Comparison of ENCODE assay signal across 10 cellular contexts in the genomic region with DNA sequence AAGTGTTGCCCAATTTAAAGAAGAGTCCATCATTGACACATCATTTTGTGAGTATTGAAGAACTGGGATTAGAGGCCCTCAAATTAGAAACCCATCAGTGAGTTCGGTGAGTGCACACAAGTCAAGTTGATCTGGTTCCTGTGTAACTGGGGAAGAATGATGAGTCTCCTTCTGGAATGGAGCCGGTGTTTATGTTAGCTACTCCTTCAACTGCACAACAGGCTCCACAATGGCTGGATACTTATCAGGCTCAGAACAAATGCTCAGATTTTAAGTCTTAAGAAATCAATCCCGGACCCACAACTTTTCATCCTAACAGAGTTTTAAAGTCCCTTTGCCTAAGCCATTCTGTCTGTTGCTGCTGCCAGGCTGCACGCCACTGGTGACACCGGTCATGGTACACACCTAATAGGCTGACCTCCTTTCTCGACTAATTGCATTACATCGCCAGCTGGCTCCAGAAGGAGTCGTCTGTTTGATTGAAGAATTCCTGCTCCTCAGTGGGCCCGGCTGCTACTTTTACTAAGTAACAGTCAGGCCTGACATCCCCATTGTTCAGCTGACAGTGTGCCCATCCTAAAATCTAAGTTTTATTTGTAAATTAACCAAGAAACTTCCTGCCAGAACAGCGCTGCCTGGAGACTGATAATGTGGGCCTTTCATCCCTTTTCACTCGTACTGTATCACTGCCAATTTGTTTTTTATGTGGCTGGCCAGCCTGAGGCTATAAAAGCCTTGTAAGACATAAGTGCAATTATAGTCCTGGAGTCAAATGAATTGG.
DNase-seq lines count a peak whose midpoint lies in the region; ATAC-seq and TF ChIP-seq lines count a peak whose summit lies in the region.
"Had no signal": no experiment of that assay in that cellular context is flagged by ENCODE, and none has a peak within 500 bp of the region (broad histone marks: within the 10 kb centered on the region; RNA-seq: fewer than 3 reads in every experiment).

No MANE protein-coding gene starts in this region.

- no peak overlapping the region for H2BK12ac ChIP-seq in neuronal stem cell (ENCODE audit: low read length)

- peak overlapping the region; percentile 73 for H3K27ac Mint-ChIP-seq in HFFc6
- H3K27ac Mint-ChIP-seq in WTC11 = no peak overlapping the region
- H3K27ac Mint-ChIP-seq: dendritic cell treated with granulocyte-macrophage colony-stimulating factor and Interleukin-4, amounts not matched to agents 40 ng/mL and 50 ng/mL, for 4 days had no signal

- H2BK120ac ChIP-seq in neuronal stem cell (ENCODE audit: low read depth, low read length) = no peak overlapping the region

- no peaks in the 10 kb centered on the region for H3K79me1 ChIP-seq in neuronal stem cell (ENCODE audit: low read depth, low read length)

- TF ChIP-seq CTCF in HFFc6 (IDR thresholded peaks at IDR 0.05) (no peak), dorsolateral prefrontal cortex (IDR thresholded peaks at IDR 0.05 in 54 of 56, conservative IDR thresholded peaks at IDR 0.05 in 2 of 56; ENCODE audit: low read depth in 1 of 56, partially characterized antibody in 56 of 56) (peak in 2 of 56 donors; percentile 10 to 22), WTC11 (IDR thresholded peaks at IDR 0.05) (no peak)

- H3K27ac ChIP-seq in dorsolateral prefrontal cortex (peak overlapping the region in 57 of 59 donors; percentile 7 to 96 (median 71)), neuronal stem cell (replicated peaks; ENCODE audit: low read length) (peak overlapping the region; percentile 20)

- H3K4me1 Mint-ChIP-seq in HFFc6 (ENCODE audit: low read depth) (peaks cover 21% of the 10 kb centered on the region), WTC11 (peaks cover 10% of the 10 kb centered on the region)

- no peak overlapping the region for H3K14ac ChIP-seq in neuronal stem cell (ENCODE audit: low read length)

- H3K4me3 ChIP-seq in dorsolateral prefrontal cortex (no peak overlapping the region), neuronal stem cell (ENCODE audit: low read length in 2 of 2) (no peak overlapping the region)

- no peaks in the 10 kb centered on the region for H3K9me3 Mint-ChIP-seq in HFFc6
- H3K9me3 Mint-ChIP-seq in WTC11 = no peaks in the 10 kb centered on the region
- H3K9me3 Mint-ChIP-seq: dendritic cell treated with granulocyte-macrophage colony-stimulating factor and Interleukin-4, amounts not matched to agents 40 ng/mL and 50 ng/mL, for 4 days had no signal

- H3K36me3 Mint-ChIP-seq in HFFc6 (ENCODE audit: low read depth) (0 out of 2 replicates have a peak, but pooled peaks cover 9% of the 10 kb centered on the region), WTC11 (peaks cover 19% of the 10 kb centered on the region)

- no peak overlapping the region for H2BK5ac ChIP-seq in neuronal stem cell (ENCODE audit: low read length)

- no peaks in the 10 kb centered on the region for H3K27me3 ChIP-seq in dorsolateral prefrontal cortex
- no peaks in the 10 kb centered on the region for H3K27me3 ChIP-seq in neuronal stem cell (ENCODE audit: control insufficient read depth in 3 of 3, insufficient read depth in 3 of 3, low read depth in 1 of 3, low read length in 3 of 3)

- peak overlapping the region; percentile 7; the same call in 1 of the 2 replicates for H3K4me3 Mint-ChIP-seq in HFFc6
- H3K4me3 Mint-ChIP-seq in WTC11 = no peak overlapping the region
- H3K4me3 Mint-ChIP-seq: dendritic cell treated with granulocyte-macrophage colony-stimulating factor and Interleukin-4, amounts not matched to agents 40 ng/mL and 50 ng/mL, for 4 days had no signal

- no CpG with 5 or more reads among the region's 11 CpGs for WGBS in neuronal stem cell (ENCODE audit: extremely low coverage in 2 of 2, insufficient read length in 2 of 2, insufficient replicate concordance in 1 of 2), 2 donors

- H4K91ac ChIP-seq in neuronal stem cell (ENCODE audit: low read depth, low read length, poor library complexity) = no peak overlapping the region

- H3K27me3 Mint-ChIP-seq in HFFc6 (ENCODE audit: insufficient read depth) (peaks cover 1% of the 10 kb centered on the region; the same call in 1 of the 2 replicates), WTC11 (ENCODE audit: low read depth) (no peaks in the 10 kb centered on the region)
- H3K27me3 Mint-ChIP-seq: dendritic cell treated with granulocyte-macrophage colony-stimulating factor and Interleukin-4, amounts not matched to agents 40 ng/mL and 50 ng/mL, for 4 days had no signal

- no peak overlapping the region for H3K9ac ChIP-seq in neuronal stem cell (ENCODE audit: low read depth, low read length, poor library complexity)

- H2AK5ac ChIP-seq in neuronal stem cell (ENCODE audit: low read depth, low read length) = no peak overlapping the region

- H4K8ac ChIP-seq in neuronal stem cell (ENCODE audit: low read depth, low read length) = no peak overlapping the region

- POLR2A ChIA-PET in WTC11 (lab: Charles Lee) = no interaction called here

- H3K4ac ChIP-seq in neuronal stem cell (ENCODE audit: low read length) = no peak overlapping the region

- no peak overlapping the region for H2BK15ac ChIP-seq in neuronal stem cell (ENCODE audit: low read length)

- no peak overlapping the region for H3K18ac ChIP-seq in neuronal stem cell (ENCODE audit: low read length)

- no peak overlapping the region for H3K23ac ChIP-seq in neuronal stem cell (ENCODE audit: low read depth, low read length, poor library complexity)

- peak overlapping the region; percentile 30 for H2AFZ ChIP-seq in neuronal stem cell (ENCODE audit: low read length)

- peaks cover 5 to 38% of the 10 kb centered on the region in 2 donors for H3K36me3 ChIP-seq in neuronal stem cell (replicated peaks in 1 of 2; ENCODE audit: control insufficient read depth in 2 of 2, insufficient read depth in 2 of 2, low read length in 2 of 2)

- peaks cover 0 to 4% of the 10 kb centered on the region in 2 donors for H3K9me3 ChIP-seq in neuronal stem cell (replicated peaks in 1 of 2; ENCODE audit: control insufficient read depth in 2 of 2, insufficient read depth in 1 of 2, low read depth in 1 of 2, low read length in 2 of 2)

- CTCF ChIA-PET in WTC11 (lab: Charles Lee) = interaction anchor here (0.9 to 1.5 kb wide), 2 partner anchors 34 to 96 kb away, joined by 3 to 6 read pairs; no protein-coding TSS in a partner anchor

- peaks cover 9 to 15% of the 10 kb centered on the region in 2 donors for H3K4me1 ChIP-seq in neuronal stem cell (ENCODE audit: control insufficient read depth in 2 of 2, insufficient read depth in 1 of 2, low read depth in 1 of 2, low read length in 2 of 2)

- DNase-seq in HFFc6 (peak; percentile 32), NCI-H446 (lab: John Stamatoyannopoulos, UW) (peak; percentile 46 to 79), dorsolateral prefrontal cortex (peak in 5 of 10 donors; percentile 50 to 76 (median 56)), neuronal stem cell (ENCODE audit: low spot score) (peak; percentile 35), WTC11 (ENCODE audit: low spot score) (no peak), KG1 (lab: John Stamatoyannopoulos, UW) (no peak)

- ATAC-seq in GM21515 (IDR thresholded peaks at IDR 0.05; ENCODE audit: unreplicated experiment) (no peak), WTC11 (no peak)
- ATAC-seq: HCT116, Panc1 had no signal

- no peak overlapping the region for H3K4me2 ChIP-seq in neuronal stem cell (ENCODE audit: insufficient read depth, low read length, poor library complexity, severe bottlenecking)

- intact Hi-C loops in dorsolateral prefrontal cortex (cut with DNase I) = loop anchor here in 1 of 2 donors (10.0 kb wide), 1 partner anchor 133 kb away; a partner anchor contains a TSS

TF ChIP-seq in WTC11, 78 proteins besides CTCF, POLR2A, EP300 and RAD21:
- TF ChIP-seq, protein P1, sequence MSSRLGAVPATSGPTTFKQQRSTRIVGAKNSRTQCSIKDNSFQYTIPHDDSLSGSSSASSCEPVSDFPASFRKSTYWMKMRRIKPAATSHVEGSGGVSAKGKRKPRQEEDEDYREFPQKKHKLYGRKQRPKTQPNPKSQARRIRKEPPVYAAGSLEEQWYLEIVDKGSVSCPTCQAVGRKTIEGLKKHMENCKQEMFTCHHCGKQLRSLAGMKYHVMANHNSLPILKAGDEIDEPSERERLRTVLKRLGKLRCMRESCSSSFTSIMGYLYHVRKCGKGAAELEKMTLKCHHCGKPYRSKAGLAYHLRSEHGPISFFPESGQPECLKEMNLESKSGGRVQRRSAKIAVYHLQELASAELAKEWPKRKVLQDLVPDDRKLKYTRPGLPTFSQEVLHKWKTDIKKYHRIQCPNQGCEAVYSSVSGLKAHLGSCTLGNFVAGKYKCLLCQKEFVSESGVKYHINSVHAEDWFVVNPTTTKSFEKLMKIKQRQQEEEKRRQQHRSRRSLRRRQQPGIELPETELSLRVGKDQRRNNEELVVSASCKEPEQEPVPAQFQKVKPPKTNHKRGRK (CRISPR knock-in tag; IDR thresholded peaks at IDR 0.05; ENCODE audit: borderline replicate concordance) = no peak
- TF ChIP-seq, protein P2, sequence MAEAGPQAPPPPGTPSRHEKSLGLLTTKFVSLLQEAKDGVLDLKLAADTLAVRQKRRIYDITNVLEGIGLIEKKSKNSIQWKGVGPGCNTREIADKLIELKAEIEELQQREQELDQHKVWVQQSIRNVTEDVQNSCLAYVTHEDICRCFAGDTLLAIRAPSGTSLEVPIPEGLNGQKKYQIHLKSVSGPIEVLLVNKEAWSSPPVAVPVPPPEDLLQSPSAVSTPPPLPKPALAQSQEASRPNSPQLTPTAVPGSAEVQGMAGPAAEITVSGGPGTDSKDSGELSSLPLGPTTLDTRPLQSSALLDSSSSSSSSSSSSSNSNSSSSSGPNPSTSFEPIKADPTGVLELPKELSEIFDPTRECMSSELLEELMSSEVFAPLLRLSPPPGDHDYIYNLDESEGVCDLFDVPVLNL (CRISPR knock-in tag; IDR thresholded peaks at IDR 0.05; ENCODE audit: borderline replicate concordance, low read depth) = no peak

Comparison
In these comparisons a context has a peak if more than half of its experiments do, and no peak if none do; other contexts are left out.
1. DNase-seq: peak in HFFc6 (single experiment), NCI-H446 (2 of 2) and neuronal stem cell (single experiment); none in WTC11 (single experiment) and KG1 (single experiment).